21 cellular contexts compared by ENCODE assay signal in the genomic region with DNA sequence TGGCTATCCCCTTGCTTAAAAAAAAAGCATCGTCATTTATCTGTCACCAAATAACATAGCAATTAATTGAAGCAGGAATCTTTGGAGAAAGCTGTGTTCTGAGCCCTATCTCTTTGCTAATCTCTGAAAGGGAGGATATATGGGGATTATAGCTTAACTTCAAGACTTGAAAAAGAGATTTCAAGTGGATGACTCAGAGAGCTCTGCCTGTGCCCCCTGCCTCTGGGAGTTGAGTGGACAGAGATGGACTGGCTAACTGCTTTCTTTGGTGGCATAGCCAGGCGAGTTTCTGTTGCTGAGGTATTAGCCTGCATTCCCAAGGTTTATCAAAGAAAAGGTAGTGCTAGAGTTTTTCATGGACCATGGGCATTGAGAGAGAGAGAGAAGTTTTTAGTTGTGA.
"Had no signal": no experiment of that assay in that cellular context is flagged by ENCODE, and none has a peak within 500 bp of the region (broad histone marks: within the 10 kb centered on the region; RNA-seq: fewer than 3 reads in every experiment).

No MANE protein-coding gene starts in this region.

- H3K36me3 ChIP-seq: brain microvascular endothelial cell, colonic mucosa, right atrium auricular region, upper lobe of left lung had no signal

- H3K4me1 ChIP-seq: colonic mucosa had no signal

- H3K27ac ChIP-seq: brain microvascular endothelial cell, colonic mucosa, right atrium auricular region, upper lobe of left lung had no signal

- H3K4me3 Mint-ChIP-seq: activated CD8-positive, alpha-beta memory T cell treated with anti-CD3 and anti-CD28 coated beads, Interleukin-2, amount 10 ng/mL, durations not matched to agents 7 days and 5 days; activated naive CD4-positive, alpha-beta T cell treated with anti-CD3 and anti-CD28 coated beads for 36 hours; activated T-cell treated with anti-CD3 and anti-CD28 coated beads, Interleukin-2, amount 50 U/mL, for 24 hours; central memory CD8-positive, alpha-beta T cell; neural crest cell had no signal

- H3K27me3 Mint-ChIP-seq: activated CD8-positive, alpha-beta memory T cell treated with anti-CD3 and anti-CD28 coated beads, Interleukin-2, amount 10 ng/mL, durations not matched to agents 7 days and 5 days; activated T-cell treated with anti-CD3 and anti-CD28 coated beads, Interleukin-2, amount 50 U/mL, for 24 hours; central memory CD8-positive, alpha-beta T cell had no signal

- H3K27ac Mint-ChIP-seq: activated CD8-positive, alpha-beta memory T cell treated with anti-CD3 and anti-CD28 coated beads, Interleukin-2, amount 10 ng/mL, durations not matched to agents 7 days and 5 days; activated naive CD4-positive, alpha-beta T cell treated with anti-CD3 and anti-CD28 coated beads for 36 hours; activated T-cell treated with anti-CD3 and anti-CD28 coated beads, Interleukin-2, amount 50 U/mL, for 24 hours had no signal

- FAIRE-seq: endometrium, frontal cortex, kidney had no signal

- ATAC-seq: activated CD8-positive, alpha-beta memory T cell treated with anti-CD3 and anti-CD28 coated beads, Interleukin-2, amount 10 ng/mL, durations not matched to agents 7 days and 5 days; left lobe of liver; stimulated activated naive CD8-positive, alpha-beta T cell treated with anti-CD3 and anti-CD28 coated beads, Interleukin-15, Interleukin-2, amounts not matched to agents 100 U/mL and 50 U/mL, for 24 hours had no signal

- DNase-seq: activated CD4-positive, alpha-beta T cell treated with anti-CD3 and anti-CD28 coated beads, Interleukin-2, amount 50 U/mL, for 4 hours; activated CD4-positive, CD25-positive, alpha-beta regulatory T cell treated with anti-CD3 and anti-CD28 coated beads, Interleukin-2, amount 50 U/mL, for 72 hours; activated CD8-positive, alpha-beta memory T cell treated with anti-CD3 and anti-CD28 coated beads, Interleukin-2, amount 10 ng/mL, durations not matched to agents 7 days and 5 days; activated naive CD4-positive, alpha-beta T cell treated with anti-CD3 and anti-CD28 coated beads for 36 hours; activated T-cell treated with anti-CD3 and anti-CD28 coated beads, Interleukin-2, amount 50 U/mL, for 24 hours; aorta; brain microvascular endothelial cell; colonic mucosa; erythroblast; kidney; stimulated activated CD4-positive, alpha-beta T cell treated with anti-CD3 and anti-CD28 coated beads, Interleukin-2, amount 100 ng/mL, for 24 hours; stimulated activated naive CD8-positive, alpha-beta T cell treated with anti-CD3 and anti-CD28 coated beads, Interleukin-15, Interleukin-2, amounts not matched to agents 100 U/mL and 50 U/mL, for 24 hours; T-helper 1 cell; T-helper 9 cell; upper lobe of left lung had no signal

- H3K27me3 ChIP-seq: brain microvascular endothelial cell, colonic mucosa, right atrium auricular region, upper lobe of left lung had no signal

- H3K9me3 Mint-ChIP-seq: activated naive CD4-positive, alpha-beta T cell treated with anti-CD3 and anti-CD28 coated beads for 36 hours; activated T-cell treated with anti-CD3 and anti-CD28 coated beads, Interleukin-2, amount 50 U/mL, for 24 hours; central memory CD8-positive, alpha-beta T cell; neural crest cell had no signal

- H3K9me3 ChIP-seq: colonic mucosa, right atrium auricular region, upper lobe of left lung had no signal

- H3K4me3 ChIP-seq: colonic mucosa, right atrium auricular region, upper lobe of left lung had no signal
